In the genomic region with DNA sequence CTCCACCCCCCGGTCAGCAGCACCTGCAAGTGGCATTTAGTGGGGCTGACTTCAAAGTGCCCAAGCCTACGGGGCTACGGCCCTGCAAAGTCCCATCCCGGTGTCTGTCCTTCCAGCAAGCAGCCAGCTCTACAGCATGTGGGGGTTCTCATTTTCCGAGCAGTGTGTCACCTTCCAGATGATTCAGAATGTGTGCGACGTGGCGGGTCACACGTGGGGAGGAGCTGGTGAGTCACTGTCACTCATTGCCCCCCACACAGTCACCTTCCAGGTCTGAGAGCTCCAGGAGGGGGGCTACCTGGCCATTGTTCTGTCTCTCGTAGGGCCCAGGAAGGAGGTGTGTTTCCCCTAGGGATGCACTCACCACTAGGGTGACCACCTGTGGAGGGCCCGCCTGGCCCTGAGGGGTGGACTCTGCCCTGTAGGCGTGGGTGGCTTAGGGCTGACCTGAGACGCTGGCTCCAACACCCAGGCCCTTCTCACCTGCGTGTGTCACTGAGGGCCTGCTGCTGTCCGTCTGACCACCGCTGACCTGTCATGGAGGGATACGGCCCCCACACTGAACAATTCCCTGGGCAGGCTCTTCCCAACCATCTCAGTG, we compare ENCODE assay signal across 10 cellular contexts.
DNase-seq lines count a peak whose midpoint lies in the region; ATAC-seq, FAIRE-seq and TF ChIP-seq lines count a peak whose summit lies in the region.
"Had no signal": no experiment of that assay in that cellular context is flagged by ENCODE, and none has a peak within 500 bp of the region (broad histone marks: within the 10 kb centered on the region; RNA-seq: fewer than 3 reads in every experiment).

No MANE protein-coding gene starts in this region.

- peaks cover 52% of the 10 kb centered on the region for H3K36me3 Mint-ChIP-seq in activated CD4-positive, alpha-beta T cell treated with anti-CD3 and anti-CD28 coated beads, Interleukin-2, amount 10 ng/mL, durations not matched to agents 7 days and 5 days (ENCODE audit: low read depth)

- H3K36me3 ChIP-seq in K562 (ENCODE audit: control insufficient read depth, insufficient read depth, low read length) (no peaks in the 10 kb centered on the region), prostate gland (no peaks in the 10 kb centered on the region)
- H3K36me3 ChIP-seq: right lobe of liver had no signal

- TF ChIP-seq POLR2A in GM12892 (IDR thresholded peaks at IDR 0.05; ENCODE audit: low read depth, low read length) (no peak; the same call in 1 of the 2 replicates), K562 (conservative IDR thresholded peaks at IDR 0.05) (no peak), prostate gland (IDR thresholded peaks at IDR 0.05) (no peak)

- ATAC-seq in K562 = no peak
- ATAC-seq in GM18873 (IDR thresholded peaks at IDR 0.05; ENCODE audit: low FRiP score, unreplicated experiment) = no peak

- H4K20me1 ChIP-seq in K562 (replicated peaks; ENCODE audit: control insufficient read depth, insufficient read depth, low read length) = no peaks in the 10 kb centered on the region

- DNase-seq in GM12892 (ENCODE audit: insufficient read length) (no peak), K562 (ENCODE audit: extremely low read depth in 1 of 4, low spot score in 3 of 4) (no peak), prostate gland (ENCODE audit: low spot score) (no peak), NCI-H2029 treated with DMSO at 0.1 percent for 48 hours (lab: John Stamatoyannopoulos, UW) (no peak), inferior parietal cortex (ENCODE audit: extremely low spot score) (no peak)
- peak; percentile 50 for DNase-seq in activated CD4-positive, alpha-beta T cell treated with anti-CD3 and anti-CD28 coated beads, Interleukin-2, amount 10 ng/mL, durations not matched to agents 7 days and 5 days
- peak; percentile 73 to 87 (median 74) for DNase-seq in stimulated activated CD4-positive, alpha-beta T cell treated with anti-CD3 and anti-CD28 coated beads, TNF-alpha, amount 100 ng/mL, for 24 hours (ENCODE audit: low read depth in 3 of 3)
- DNase-seq: GDM1, right lobe of liver had no signal

- H3K4me3 ChIP-seq in K562 (no peak overlapping the region), prostate gland (no peak overlapping the region)
- H3K4me3 ChIP-seq: right lobe of liver had no signal

- peaks cover 5% of the 10 kb centered on the region for H3K9me3 Mint-ChIP-seq in activated CD4-positive, alpha-beta T cell treated with anti-CD3 and anti-CD28 coated beads, Interleukin-2, amount 10 ng/mL, durations not matched to agents 7 days and 5 days

- intact Hi-C loops in K562 (cut with micrococcal nuclease) = loop anchor here (5.0 kb wide), 1 partner anchor 120 kb away; no protein-coding TSS in a partner anchor
- intact Hi-C loops in prostate gland (cut with DNase I) = loop anchor here (10.0 kb wide), 1 partner anchor 107 kb away; no protein-coding TSS in a partner anchor

- H3K79me2 ChIP-seq in K562 (ENCODE audit: control insufficient read depth, insufficient read depth, low read length) = no peaks in the 10 kb centered on the region

- peaks cover 96% of the 10 kb centered on the region for H3K4me1 Mint-ChIP-seq in activated CD4-positive, alpha-beta T cell treated with anti-CD3 and anti-CD28 coated beads, Interleukin-2, amount 10 ng/mL, durations not matched to agents 7 days and 5 days

- peak overlapping the region; percentile 83 for H3K27ac Mint-ChIP-seq in activated CD4-positive, alpha-beta T cell treated with anti-CD3 and anti-CD28 coated beads, Interleukin-2, amount 10 ng/mL, durations not matched to agents 7 days and 5 days

- in situ Hi-C loops in K562 (cut with MboI) = no loop called here

- 13% methylated on average over 13 of the region's 17 CpGs for WGBS in K562 (ENCODE audit: insufficient coverage, low coverage, missing lambda C conversion rate)
- 89% methylated on average over 17 of the region's 17 CpGs for WGBS in prostate gland

- H3K27ac ChIP-seq in K562 (ENCODE audit: extremely low read depth, low read depth, low read length) (no peak overlapping the region), prostate gland (no peak overlapping the region)
- H3K27ac ChIP-seq: right lobe of liver had no signal

- H3K9me1 ChIP-seq in K562 (ENCODE audit: control insufficient read depth, insufficient read depth, low read length) = no peaks in the 10 kb centered on the region

- H3K27me3 ChIP-seq in K562 (ENCODE audit: control insufficient read depth in 2 of 2, insufficient read depth in 2 of 2, low read length in 2 of 2) (peaks cover 0 to 5% of the 10 kb centered on the region in 2 experiments; a peak in 1 of 5 replicates), prostate gland (replicated peaks; ENCODE audit: insufficient read depth) (no peaks in the 10 kb centered on the region)
- H3K27me3 ChIP-seq: right lobe of liver had no signal

- CTCF ChIA-PET in activated CD4-positive, alpha-beta T cell treated with anti-CD3 and anti-CD28 coated beads, Interleukin-2, amount 10 ng/mL, durations not matched to agents 7 days and 5 days (lab: Charles Lee) = interaction anchor here (0.5 to 5.3 kb wide), 13 partner anchors 9 to 1668 kb away, joined by 3 to 42 read pairs (median 4); a partner anchor contains a TSS
- CTCF ChIA-PET in K562 (lab: Yijun Ruan, JAX; ENCODE audit: low intra/inter-chr PET ratio) = no interaction called here

- H3K4me3 Mint-ChIP-seq in activated CD4-positive, alpha-beta T cell treated with anti-CD3 and anti-CD28 coated beads, Interleukin-2, amount 10 ng/mL, durations not matched to agents 7 days and 5 days = no peak overlapping the region

- H2AFZ ChIP-seq in K562 (ENCODE audit: low read depth, low read length) = no peak overlapping the region

- no peak overlapping the region for H3K9ac ChIP-seq in K562 (ENCODE audit: insufficient read depth in 1 of 2, low read depth in 2 of 2, low read length in 2 of 2)

- H3K4me2 ChIP-seq in K562 (ENCODE audit: insufficient read depth, low read length) = no peak overlapping the region

- no peak for TF ChIP-seq EP300 in K562 (IDR thresholded peaks at IDR 0.05; ENCODE audit: low read length)

- TF ChIP-seq CTCF in K562 (IDR thresholded peaks at IDR 0.05 in 2 of 3, conservative IDR thresholded peaks at IDR 0.05 in 1 of 3; ENCODE audit: insufficient read depth in 2 of 3, low read depth in 1 of 3, low read length in 3 of 3) (no peak), prostate gland (IDR thresholded peaks at IDR 0.05) (no peak)

- POLR2A ChIA-PET in activated CD4-positive, alpha-beta T cell treated with anti-CD3 and anti-CD28 coated beads, Interleukin-2, amount 10 ng/mL, durations not matched to agents 7 days and 5 days (lab: Charles Lee) = no interaction called here
- POLR2A ChIA-PET in K562 (lab: Yijun Ruan, JAX) = no interaction called here

- no peaks in the 10 kb centered on the region for H3K27me3 Mint-ChIP-seq in activated CD4-positive, alpha-beta T cell treated with anti-CD3 and anti-CD28 coated beads, Interleukin-2, amount 10 ng/mL, durations not matched to agents 7 days and 5 days

- no peak for TF ChIP-seq RAD21 in K562 (CRISPR knock-in tag; conservative IDR thresholded peaks at IDR 0.05 in 1 of 2, IDR thresholded peaks at IDR 0.05 in 1 of 2)

- FAIRE-seq in GM12892 (lab: Jason Lieb, UNC) (peak; percentile 87), K562 (lab: Jason Lieb, UNC) (no peak)

- H3K4me1 ChIP-seq in K562 (replicated peaks in 1 of 2; ENCODE audit: control insufficient read depth in 2 of 2, insufficient read depth in 2 of 2, low read length in 2 of 2) (no peaks in the 10 kb centered on the region), prostate gland (replicated peaks) (no peaks in the 10 kb centered on the region)
- H3K4me1 ChIP-seq: right lobe of liver had no signal

- no TSS peak for BruUV-seq in K562 (replicated peaks; lab: Mats Ljungman, UMichigan)

- H3K9me3 ChIP-seq in K562 (replicated peaks; ENCODE audit: control insufficient read depth, insufficient read depth, low read depth, low read length) (no peaks in the 10 kb centered on the region), prostate gland (no peaks in the 10 kb centered on the region)
- H3K9me3 ChIP-seq: right lobe of liver had no signal

TF ChIP-seq in K562, 482 proteins besides CTCF, POLR2A, EP300 and RAD21:
- TF ChIP-seq CREM (IDR thresholded peaks at IDR 0.05; ENCODE audit: low read depth) (peak; percentile 33; the same call in 1 of the 2 replicates), ZNF217 (CRISPR knock-in tag; IDR thresholded peaks at IDR 0.05) (no peak)

Comparison
In these comparisons a context has a peak if more than half of its experiments do, and no peak if none do; other contexts are left out.
1. DNase-seq: peak in activated CD4-positive, alpha-beta T cell treated with anti-CD3 and anti-CD28 coated beads, Interleukin-2, amount 10 ng/mL, durations not matched to agents 7 days and 5 days (single experiment) and stimulated activated CD4-positive, alpha-beta T cell treated with anti-CD3 and anti-CD28 coated beads, TNF-alpha, amount 100 ng/mL, for 24 hours (3 of 3); none in GM12892 (single experiment), K562 (0 of 4), prostate gland (single experiment), NCI-H2029 treated with DMSO at 0.1 percent for 48 hours (single experiment) and inferior parietal cortex (single experiment).